11 cellular contexts compared by ENCODE assay signal in the genomic region with DNA sequence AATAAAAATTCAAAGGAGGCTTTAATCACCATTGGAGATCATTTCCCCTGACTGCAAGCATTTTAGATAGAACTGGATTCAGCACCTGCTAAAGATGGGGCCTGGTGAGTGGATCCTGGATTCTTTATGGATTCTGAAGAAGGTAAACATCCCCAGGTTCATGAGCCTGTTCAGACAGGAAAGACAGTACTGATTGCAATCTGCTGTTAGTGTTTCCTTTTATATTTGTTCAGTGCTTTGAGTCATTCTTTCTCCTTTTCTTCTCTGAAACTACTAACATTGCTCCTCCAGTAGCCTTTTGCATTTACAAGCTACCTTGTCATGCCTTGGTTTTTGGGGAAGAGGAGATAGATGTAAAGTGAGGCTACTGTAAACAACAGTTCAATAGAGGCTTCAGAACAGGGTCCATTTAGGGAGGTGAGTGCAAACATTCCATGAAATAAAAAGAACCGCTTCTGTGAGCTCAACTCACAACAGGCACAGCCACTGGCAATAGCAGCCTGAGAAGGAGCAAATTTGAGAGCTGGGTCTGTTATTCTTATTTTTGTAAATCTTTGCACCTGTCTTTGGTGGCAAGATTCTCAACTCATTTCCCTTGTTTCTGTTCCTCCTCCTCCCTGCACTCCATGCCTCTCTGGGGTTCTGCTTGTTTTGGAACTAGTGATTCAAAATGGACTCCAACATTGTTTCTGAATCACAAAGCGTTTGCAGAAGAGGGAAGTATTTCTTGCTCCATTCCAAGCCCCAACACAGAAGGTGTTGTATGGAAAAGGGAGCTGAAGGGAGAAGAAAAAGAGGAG.
DNase-seq lines count a peak whose midpoint lies in the region; ATAC-seq and TF ChIP-seq lines count a peak whose summit lies in the region.
"Had no signal": no experiment of that assay in that cellular context is flagged by ENCODE, and none has a peak within 500 bp of the region (broad histone marks: within the 10 kb centered on the region; RNA-seq: fewer than 3 reads in every experiment).

No MANE protein-coding gene starts in this region.

- peak overlapping the region; percentile 63 for H3K27ac Mint-ChIP-seq in MCF 10A (ENCODE audit: low read depth, unreplicated experiment)
- H3K27ac Mint-ChIP-seq: T-helper 17 cell had no signal

- intact Hi-C loops in MCF 10A (cut with micrococcal nuclease), result no loop called here
- intact Hi-C loops in sciatic nerve (cut with DNase I), result no loop called here

- DNase-seq in NCI-H2029 (lab: John Stamatoyannopoulos, UW) (peak; percentile 83), MCF 10A (ENCODE audit: unreplicated experiment) (peak; percentile 12), sciatic nerve (ENCODE audit: low spot score) (no peak)
- no peak for DNase-seq in stimulated activated CD4-positive, alpha-beta T cell treated with anti-CD3 and anti-CD28 coated beads, Interleukin-12 subunit alpha, Interleukin-12 subunit beta, amount 100 ng/mL, for 4 hours
- DNase-seq: HCEC 1CT, kidney, NCI-H2227 treated with DMSO at 0.1 percent for 48 hours, T-helper 17 cell had no signal

- no TSS peak for BruUV-seq in MCF 10A (replicated peaks; lab: Mats Ljungman, UMichigan)

- POLR2A ChIA-PET in MCF 10A (lab: Yijun Ruan, JAX), result interaction anchor here (0.6 to 1.1 kb wide), 3 partner anchors 23 to 906 kb away, joined by 3 to 6 read pairs (median 4); no protein-coding TSS in a partner anchor

- H3K4me3 Mint-ChIP-seq in MCF 10A (ENCODE audit: unreplicated experiment), result no peak overlapping the region
- H3K4me3 Mint-ChIP-seq: T-helper 17 cell had no signal

- CTCF ChIA-PET in MCF 10A (lab: Yijun Ruan, JAX), result interaction anchor here (0.6 to 0.9 kb wide), 4 partner anchors 19 to 718 kb away, joined by 3 to 4 read pairs (median 4); no protein-coding TSS in a partner anchor

- no peak for TF ChIP-seq CTCF in MCF 10A (IDR thresholded peaks at IDR 0.05; ENCODE audit: unreplicated experiment)

- peaks cover 29% of the 10 kb centered on the region for H3K4me1 Mint-ChIP-seq in MCF 10A (ENCODE audit: insufficient read depth, unreplicated experiment)
- H3K4me1 Mint-ChIP-seq: T-helper 17 cell had no signal

- H3K36me3 Mint-ChIP-seq in MCF 10A (ENCODE audit: insufficient read depth, unreplicated experiment), result no peaks in the 10 kb centered on the region

- H3K27me3 Mint-ChIP-seq in MCF 10A (ENCODE audit: insufficient read depth, unreplicated experiment), result no peaks in the 10 kb centered on the region
- H3K27me3 Mint-ChIP-seq: T-helper 17 cell had no signal

- ATAC-seq in GM19023 (IDR thresholded peaks at IDR 0.05; ENCODE audit: unreplicated experiment) (peak; percentile 49), sciatic nerve (peak; percentile 44), HG03521 (IDR thresholded peaks at IDR 0.05; ENCODE audit: unreplicated experiment) (no peak), HG03196 (IDR thresholded peaks at IDR 0.05; ENCODE audit: unreplicated experiment) (no peak)
- ATAC-seq: T-helper 17 cell had no signal

- H3K9me3 Mint-ChIP-seq in MCF 10A (ENCODE audit: unreplicated experiment), result peaks cover 12% of the 10 kb centered on the region

Comparison
In these comparisons a context has a peak if more than half of its experiments do, and no peak if none do; other contexts are left out.
1. ATAC-seq: peak in GM19023 (single experiment) and sciatic nerve (single experiment); none in HG03521 (single experiment) and HG03196 (single experiment).
2. DNase-seq: peak in NCI-H2029 (single experiment) and MCF 10A (single experiment); none in sciatic nerve (single experiment) and stimulated activated CD4-positive, alpha-beta T cell treated with anti-CD3 and anti-CD28 coated beads, Interleukin-12 subunit alpha, Interleukin-12 subunit beta, amount 100 ng/mL, for 4 hours (single experiment).